In genomic region chr1:171286032-171286705, GRCh38 we compare ENCODE assay signal across 12 cellular contexts. TPM values are rescaled to one million over a fixed set of nuclear protein-coding genes. Genes with fewer than 3 reads are reported as not detected.
DNase-seq lines count a peak whose midpoint lies in the region; ATAC-seq, FAIRE-seq and TF ChIP-seq lines count a peak whose summit lies in the region.
"Had no signal": no experiment of that assay in that cellular context is flagged by ENCODE, and none has a peak within 500 bp of the region (broad histone marks: within the 10 kb centered on the region; RNA-seq: fewer than 3 reads in every experiment).

No MANE protein-coding gene starts in this region.

- CTCF ChIA-PET in A549 (lab: Yijun Ruan, JAX) (interaction anchor here (0.9 kb wide), 1 partner anchor 27 kb away, joined by 3 read pairs; no protein-coding TSS in a partner anchor), HEK293T (lab: Yijun Ruan, JAX) (no interaction called here)

- TF ChIP-seq CTCF in A549 (IDR thresholded peaks at IDR 0.05) (no peak), astrocyte (IDR thresholded peaks at IDR 0.05; ENCODE audit: insufficient read depth, low read depth, low read length) (no peak)

- no peak for TF ChIP-seq EP300 in A549 (IDR thresholded peaks at IDR 0.05)

- H3K4me1 Mint-ChIP-seq in astrocyte (ENCODE audit: low read depth, unreplicated experiment), result no peaks in the 10 kb centered on the region
- H3K4me1 Mint-ChIP-seq: activated naive CD8-positive, alpha-beta T cell treated with anti-CD3 and anti-CD28 coated beads, Interleukin-2, amount 10 ng/mL, durations not matched to agents 7 days and 5 days had no signal

- H3K27me3 ChIP-seq in astrocyte (ENCODE audit: insufficient read depth, low read length) (no peaks in the 10 kb centered on the region), mesenchymal stem cell (ENCODE audit: control insufficient read depth in 1 of 2, insufficient read depth in 1 of 2, low read length in 2 of 2) (no peaks in the 10 kb centered on the region)
- H3K27me3 ChIP-seq: MG63, neutrophil had no signal

- H3K27ac ChIP-seq in A549, result no peak overlapping the region
- H3K27ac ChIP-seq in astrocyte (ENCODE audit: low read depth, low read length), result no peak overlapping the region
- H3K27ac ChIP-seq in caudate nucleus (ENCODE audit: low read depth, low read length), result no peak overlapping the region
- no peak overlapping the region for H3K27ac ChIP-seq in mesenchymal stem cell (ENCODE audit: low read length, poor library complexity, severe bottlenecking)
- H3K27ac ChIP-seq: neutrophil had no signal

- H3K4me2 ChIP-seq in A549 (no peak overlapping the region), astrocyte (ENCODE audit: low read length) (peak overlapping the region; percentile 23), mesenchymal stem cell (ENCODE audit: low read length, poor library complexity, severe bottlenecking) (no peak overlapping the region)

- H3K27me3 Mint-ChIP-seq in astrocyte (ENCODE audit: low read depth, unreplicated experiment), result peaks cover 4% of the 10 kb centered on the region

- no peak overlapping the region for H3K23ac ChIP-seq in mesenchymal stem cell (ENCODE audit: low read length in 2 of 2)

- H2AFZ ChIP-seq in astrocyte (ENCODE audit: low read depth, low read length), result no peak overlapping the region
- no peak overlapping the region for H2AFZ ChIP-seq in mesenchymal stem cell (ENCODE audit: low read depth, low read length)

- no peak overlapping the region for H3K14ac ChIP-seq in mesenchymal stem cell (ENCODE audit: low read length in 2 of 2)

- FAIRE-seq in A549 (lab: Jason Lieb, UNC), result no peak
- FAIRE-seq in astrocyte (lab: Jason Lieb, UNC), result no peak

- H2BK5ac ChIP-seq in mesenchymal stem cell (ENCODE audit: low read depth, low read length, poor library complexity, severe bottlenecking), result no peak overlapping the region

- TF ChIP-seq RAD21 in A549 (conservative IDR thresholded peaks at IDR 0.05 in 1 of 2, IDR thresholded peaks at IDR 0.05 in 1 of 2), result no peak

- H3K4ac ChIP-seq in mesenchymal stem cell (ENCODE audit: low read depth in 1 of 2, low read length in 2 of 2), result no peak overlapping the region

- no peaks in the 10 kb centered on the region for H3K79me1 ChIP-seq in mesenchymal stem cell (replicated peaks; ENCODE audit: low read length, poor library complexity, severe bottlenecking)

- H4K20me1 ChIP-seq in astrocyte (ENCODE audit: insufficient read depth, low read length), result no peaks in the 10 kb centered on the region

- H3K9me3 Mint-ChIP-seq in astrocyte (ENCODE audit: unreplicated experiment), result peaks cover 2% of the 10 kb centered on the region
- H3K9me3 Mint-ChIP-seq: activated naive CD8-positive, alpha-beta T cell treated with anti-CD3 and anti-CD28 coated beads, Interleukin-2, amount 10 ng/mL, durations not matched to agents 7 days and 5 days had no signal

- H3K4me3 ChIP-seq in A549, result no peak overlapping the region
- no peak overlapping the region for H3K4me3 ChIP-seq in astrocyte (ENCODE audit: insufficient read depth, low read depth, low read length)
- no peak overlapping the region for H3K4me3 ChIP-seq in mesenchymal stem cell (ENCODE audit: insufficient read depth in 1 of 2, low read depth in 1 of 2, low read length in 2 of 2)
- H3K4me3 ChIP-seq: MG63 had no signal

- H4K91ac ChIP-seq in mesenchymal stem cell (ENCODE audit: low read length), result no peak overlapping the region

- no peak overlapping the region for H4K8ac ChIP-seq in mesenchymal stem cell (ENCODE audit: low read length)

- H3K9ac ChIP-seq in astrocyte (ENCODE audit: low read length) (no peak overlapping the region), mesenchymal stem cell (ENCODE audit: low read length) (no peak overlapping the region)

- H2BK120ac ChIP-seq in mesenchymal stem cell (ENCODE audit: low read depth, low read length), result no peak overlapping the region

- no peak overlapping the region for H2BK12ac ChIP-seq in mesenchymal stem cell (ENCODE audit: low read length in 2 of 2)

- H3K79me2 ChIP-seq in astrocyte (ENCODE audit: insufficient read depth, low read length), result no peaks in the 10 kb centered on the region

- no peaks in the 10 kb centered on the region for H3K36me3 ChIP-seq in astrocyte (ENCODE audit: insufficient read depth, low read length)
- H3K36me3 ChIP-seq in mesenchymal stem cell (ENCODE audit: control insufficient read depth in 1 of 2, insufficient read depth in 2 of 2, low read depth in 1 of 2, low read length in 2 of 2), result peaks cover 0 to 5% of the 10 kb centered on the region in 2 experiments
- H3K36me3 ChIP-seq: MG63, neutrophil had no signal

- DNase-seq in A549 (ENCODE audit: low read depth in 1 of 2, low spot score in 1 of 2), result no peak
- peak; percentile 50 for DNase-seq in HPDE6-E6E7 (ENCODE audit: extremely low spot score)
- peak; percentile 14 for DNase-seq in astrocyte (ENCODE audit: low read depth)
- no peak for DNase-seq in caudate nucleus (lab: John Stamatoyannopoulos, UW)
- no peak for DNase-seq in HEK293T (ENCODE audit: extremely low spot score)
- DNase-seq in mesenchymal stem cell, result no peak
- no peak for DNase-seq in HK-2 (ENCODE audit: unreplicated experiment)
- DNase-seq: activated naive CD8-positive, alpha-beta T cell treated with anti-CD3 and anti-CD28 coated beads, Interleukin-2, amount 10 ng/mL, durations not matched to agents 7 days and 5 days; MG63 had no signal

- 4% methylated on average over 4 of the region's 4 CpGs for WGBS in A549 (ENCODE audit: missing lambda C conversion rate)
- WGBS in mesenchymal stem cell, result 61% methylated on average over 4 of the region's 4 CpGs

- H3K4me3 Mint-ChIP-seq in astrocyte (ENCODE audit: unreplicated experiment), result no peak overlapping the region
- H3K4me3 Mint-ChIP-seq: activated naive CD8-positive, alpha-beta T cell treated with anti-CD3 and anti-CD28 coated beads, Interleukin-2, amount 10 ng/mL, durations not matched to agents 7 days and 5 days had no signal

- H2AK5ac ChIP-seq in mesenchymal stem cell (ENCODE audit: low read length, severe bottlenecking), result no peak overlapping the region

- no peak overlapping the region for H2BK15ac ChIP-seq in mesenchymal stem cell (ENCODE audit: low read depth, poor library complexity, severe bottlenecking)

- POLR2A ChIA-PET in A549 (lab: Yijun Ruan, JAX), result no interaction called here
- POLR2A ChIA-PET in HEK293T (lab: Yijun Ruan, JAX), result no interaction called here

- no peaks in the 10 kb centered on the region for H3K4me1 ChIP-seq in A549
- no peaks in the 10 kb centered on the region for H3K4me1 ChIP-seq in astrocyte (ENCODE audit: insufficient read depth, low read length)
- H3K4me1 ChIP-seq in mesenchymal stem cell (ENCODE audit: control insufficient read depth, insufficient read depth, low read depth, low read length), result no peaks in the 10 kb centered on the region

- ATAC-seq in A549 (no peak), GM21367 (IDR thresholded peaks at IDR 0.05; ENCODE audit: unreplicated experiment) (peak; percentile 62)

- no peak overlapping the region for H3K18ac ChIP-seq in mesenchymal stem cell (ENCODE audit: low read depth in 1 of 2, low read length in 2 of 2)

- H3K36me3 Mint-ChIP-seq in astrocyte (ENCODE audit: low read depth, unreplicated experiment), result no peaks in the 10 kb centered on the region
- H3K36me3 Mint-ChIP-seq: activated naive CD8-positive, alpha-beta T cell treated with anti-CD3 and anti-CD28 coated beads, Interleukin-2, amount 10 ng/mL, durations not matched to agents 7 days and 5 days had no signal

- no peaks in the 10 kb centered on the region for H3K9me3 ChIP-seq in A549
- no peaks in the 10 kb centered on the region for H3K9me3 ChIP-seq in astrocyte (ENCODE audit: insufficient read depth, low read depth, low read length)
- H3K9me3 ChIP-seq in mesenchymal stem cell (ENCODE audit: control insufficient read depth, low read length), result no peaks in the 10 kb centered on the region
- H3K9me3 ChIP-seq: MG63, neutrophil had no signal

- no peak overlapping the region for H3K27ac Mint-ChIP-seq in astrocyte (ENCODE audit: unreplicated experiment)
- H3K27ac Mint-ChIP-seq: activated naive CD8-positive, alpha-beta T cell treated with anti-CD3 and anti-CD28 coated beads, Interleukin-2, amount 10 ng/mL, durations not matched to agents 7 days and 5 days had no signal

- TF ChIP-seq POLR2A in A549 (IDR thresholded peaks at IDR 0.05; ENCODE audit: low read length), result no peak

TF ChIP-seq in A549, 52 proteins besides CTCF, POLR2A, EP300 and RAD21:
- no peak for TF ChIP-seq FOSL2 (IDR thresholded peaks at IDR 0.05)
- TF ChIP-seq FOSL2 (CRISPR knock-in tag; IDR thresholded peaks at IDR 0.05), result peak; percentile 16; the same call in 1 of the 2 replicates
- TF ChIP-seq ZNF302 (CRISPR knock-in tag; IDR thresholded peaks at IDR 0.05), result no peak

TF ChIP-seq in HEK293T, 16 proteins besides CTCF, POLR2A, EP300 and RAD21:
- no peak for TF ChIP-seq LEF1 (IDR thresholded peaks at IDR 0.05; ENCODE audit: borderline replicate concordance)
- no peak for TF ChIP-seq BHLHE40 (IDR thresholded peaks at IDR 0.05; ENCODE audit: borderline replicate concordance)
- TF ChIP-seq HDGF (IDR thresholded peaks at IDR 0.05; ENCODE audit: borderline replicate concordance), result no peak

RNA-seq across cellular contexts. Expression of gene FMO4, which starts 27.8 kb away (rescaled TPM):
- 0.99 and 1.9 TPM in 2 replicates for polyA plus RNA-seq in A549 (2011; rRNA removed)
- polyA plus RNA-seq in A549 (2012; cell fraction: cytosol; rRNA removed), result 0.16 and 0.29 TPM in 2 replicates
- 0.13 and 0.22 TPM in 2 replicates for polyA plus RNA-seq in A549 (2012; cell fraction: nucleus; rRNA removed)
- polyA plus RNA-seq in A549 (2017; fragmentation: RNase III; extraction: RNeasy Plus Mini Kit Qiagen cat#74134 plus additional on column Dnase treatment), result 0.32 to 0.66 TPM (median 0.43 TPM) in 3 replicates
- 0.33 and 1.3 TPM in 2 replicates for polyA minus RNA-seq in A549 (2011; rRNA and poly(A)+ RNA removed)
- 1.1 and 1.3 TPM in 2 replicates for total RNA-seq in astrocyte
- 1.2 TPM for polyA plus RNA-seq in mesenchymal stem cell (2013, experiment 1 of 2)
- polyA plus RNA-seq in mesenchymal stem cell (2013, experiment 2 of 2), result 1.1 TPM

RNA-seq across cellular contexts. Expression of gene FMO1, which starts 37.9 kb away (rescaled TPM):
- not detected in 2 replicates for polyA plus RNA-seq in A549 (2011; rRNA removed)
- polyA plus RNA-seq in A549 (2012; cell fraction: cytosol; rRNA removed), result not detected in 2 replicates
- polyA plus RNA-seq in A549 (2012; cell fraction: nucleus; rRNA removed), result not detected in 2 replicates
- polyA plus RNA-seq in A549 (2017; fragmentation: RNase III; extraction: RNeasy Plus Mini Kit Qiagen cat#74134 plus additional on column Dnase treatment), result not detected in 3 replicates
- not detected in 2 replicates for polyA minus RNA-seq in A549 (2011; rRNA and poly(A)+ RNA removed)
- not detected in 2 replicates for total RNA-seq in astrocyte
- not detected for polyA plus RNA-seq in mesenchymal stem cell (2013, experiment 1 of 2)
- not detected for polyA plus RNA-seq in mesenchymal stem cell (2013, experiment 2 of 2)
- total RNA-seq: activated naive CD8-positive, alpha-beta T cell treated with anti-CD3 and anti-CD28 coated beads, Interleukin-2, amount 10 ng/mL, durations not matched to agents 7 days and 5 days; T-helper 1 cell treated with Interleukin-12 subunit alpha and Interleukin-12 subunit beta and Interleukin-4 antibody, amounts not matched to agents 30 ng/mL and 1 ng/mL, for 36 hours had no signal

Comparison
In these comparisons a context has a peak if more than half of its experiments do, and no peak if none do; other contexts are left out.
1. DNase-seq: peak in HPDE6-E6E7 (single experiment) and astrocyte (single experiment); none in A549 (0 of 2), caudate nucleus (0 of 61), HEK293T (single experiment), mesenchymal stem cell (single experiment) and HK-2 (single experiment).